Comparison of ENCODE assay signal across 10 cellular contexts in genomic region chr7:144247676-144248330, GRCh38. TPM values are rescaled to one million over a fixed set of nuclear protein-coding genes. Genes with fewer than 3 reads are reported as not detected.
"Had no signal": no experiment of that assay in that cellular context is flagged by ENCODE, and none has a peak within 500 bp of the region (broad histone marks: within the 10 kb centered on the region; RNA-seq: fewer than 3 reads in every experiment).

No MANE protein-coding gene starts in this region.

RNA-seq across cellular contexts. Expression of gene OR2A42, which starts 8.4 kb away (rescaled TPM):
- total RNA-seq: activated B cell treated with CpG ODN at 0.5 μM for 24 hours; activated CD4-positive, alpha-beta memory T cell treated with anti-CD3 and anti-CD28 coated beads for 36 hours; activated CD4-positive, alpha-beta memory T cell treated with anti-CD3 and anti-CD28 coated beads, Interleukin-2, amount 10 ng/mL, durations not matched to agents 7 days and 5 days; activated CD4-positive, alpha-beta T cell treated with anti-CD3 and anti-CD28 coated beads for 36 hours; activated CD4-positive, alpha-beta T cell treated with anti-CD3 and anti-CD28 coated beads, Interleukin-2, amount 10 ng/mL, durations not matched to agents 24 days and 14 days; activated CD8-positive, alpha-beta memory T cell treated with anti-CD3 and anti-CD28 coated beads for 36 hours; activated CD8-positive, alpha-beta memory T cell treated with anti-CD3 and anti-CD28 coated beads, Interleukin-2, amount 10 ng/mL, durations not matched to agents 7 days and 5 days; activated CD8-positive, alpha-beta T cell treated with anti-CD3 and anti-CD28 coated beads for 36 hours; activated CD8-positive, alpha-beta T cell treated with anti-CD3 and anti-CD28 coated beads, Interleukin-2, amount 10 ng/mL, durations not matched to agents 7 days and 5 days; T-helper 2 cell treated with Interferon-gamma antibody and Interleukin-4, amounts not matched to agents 100 ng/mL and 5 ng/mL, for 36 hours had no signal

RNA-seq across cellular contexts. Expression of gene CTAGE8, which starts 21.3 kb away (rescaled TPM):
- total RNA-seq: activated CD8-positive, alpha-beta memory T cell treated with anti-CD3 and anti-CD28 coated beads, Interleukin-2, amount 10 ng/mL, durations not matched to agents 7 days and 5 days had no signal
